ENCODE assay signal across 15 cellular contexts in the genomic region with DNA sequence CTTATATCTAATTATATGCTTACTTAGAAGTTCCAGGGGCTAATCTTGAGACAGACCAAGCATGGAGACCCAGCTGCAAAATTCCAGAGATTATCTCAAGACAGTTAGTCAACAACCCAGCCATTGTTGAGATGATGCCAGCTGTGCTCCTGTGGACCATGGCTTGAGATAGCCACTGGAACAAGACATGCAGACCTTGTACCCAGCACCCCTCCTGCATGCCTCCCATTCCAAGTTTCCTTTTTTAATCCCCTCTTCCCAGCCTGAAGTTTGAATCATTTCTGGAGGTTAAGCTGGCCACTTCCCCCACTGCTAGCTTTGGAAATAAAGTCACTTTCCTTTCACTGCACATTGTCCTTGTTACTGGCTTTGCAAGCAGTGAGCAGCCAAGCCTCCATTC. TPM values are rescaled to one million over a fixed set of nuclear protein-coding genes. Genes with fewer than 3 reads are reported as not detected.
A peak's percentile ranks its signal among the peaks of the same experiment; 100 is the strongest.
DNase-seq lines count a peak whose midpoint lies in the region; ATAC-seq and TF ChIP-seq lines count a peak whose summit lies in the region.
"Had no signal": no experiment of that assay in that cellular context is flagged by ENCODE, and none has a peak within 500 bp of the region (broad histone marks: within the 10 kb centered on the region; RNA-seq: fewer than 3 reads in every experiment).

No MANE protein-coding gene starts in this region.

- H3K9me3 Mint-ChIP-seq in nephron: peaks cover 8% of the 10 kb centered on the region
- no peaks in the 10 kb centered on the region for H3K9me3 Mint-ChIP-seq in immature natural killer cell
- peaks cover 21% of the 10 kb centered on the region for H3K9me3 Mint-ChIP-seq in mesothelial cell of epicardium
- H3K9me3 Mint-ChIP-seq: CD8-positive, alpha-beta T cell had no signal

- peaks cover 38% of the 10 kb centered on the region for H3K4me1 Mint-ChIP-seq in nephron
- H3K4me1 Mint-ChIP-seq in immature natural killer cell: no peaks in the 10 kb centered on the region
- peaks cover 7% of the 10 kb centered on the region for H3K4me1 Mint-ChIP-seq in mesothelial cell of epicardium
- H3K4me1 Mint-ChIP-seq: CD14-positive monocyte had no signal

- TF ChIP-seq CTCF in nephron (IDR thresholded peaks at IDR 0.05; ENCODE audit: unreplicated experiment in 3 of 3) (no peak), mesothelial cell of epicardium (IDR thresholded peaks at IDR 0.05; ENCODE audit: unreplicated experiment) (no peak)

- H3K36me3 Mint-ChIP-seq in nephron (ENCODE audit: low read depth) (peaks cover 13% of the 10 kb centered on the region), immature natural killer cell (peaks cover 4 to 25% (median 5%) of the 10 kb centered on the region in 3 donors), mesothelial cell of epicardium (peaks cover 15% of the 10 kb centered on the region)
- H3K36me3 Mint-ChIP-seq: CD14-positive monocyte had no signal

- H3K4me3 Mint-ChIP-seq in nephron: no peak overlapping the region
- no peak overlapping the region for H3K4me3 Mint-ChIP-seq in immature natural killer cell
- no peak overlapping the region for H3K4me3 Mint-ChIP-seq in mesothelial cell of epicardium
- H3K4me3 Mint-ChIP-seq: CD14-positive monocyte; CD8-positive, alpha-beta T cell; H9 had no signal

- peak overlapping the region in 2 of 3 experiments; percentile 58 to 60 for H3K27ac Mint-ChIP-seq in nephron
- H3K27ac Mint-ChIP-seq in immature natural killer cell: no peak overlapping the region
- no peak overlapping the region for H3K27ac Mint-ChIP-seq in mesothelial cell of epicardium
- H3K27ac Mint-ChIP-seq: CD14-positive monocyte; CD8-positive, alpha-beta T cell; H9 had no signal

- DNase-seq in HS-27A (ENCODE audit: low read depth): peak; percentile 11
- peak; percentile 26 for DNase-seq in amniotic epithelial cell (ENCODE audit: low read depth)
- DNase-seq in foreskin melanocyte: peak; percentile 19
- no peak for DNase-seq in immature natural killer cell
- DNase-seq in mesothelial cell of epicardium (ENCODE audit: low spot score in 2 of 2, unreplicated experiment in 2 of 2): no peak
- DNase-seq: 8988T; Calu3; CD8-positive, alpha-beta T cell; DMS79 treated with DMSO at 0.1 percent for 48 hours; GF-D8; H9; IMR-90 had no signal

- no peak for ATAC-seq in HG03039 (IDR thresholded peaks at IDR 0.05; ENCODE audit: unreplicated experiment)
- ATAC-seq: CD8-positive, alpha-beta T cell had no signal

- no peaks in the 10 kb centered on the region for H3K27me3 Mint-ChIP-seq in nephron (ENCODE audit: low read depth)
- no peaks in the 10 kb centered on the region for H3K27me3 Mint-ChIP-seq in immature natural killer cell (ENCODE audit: low read depth in 3 of 3)
- no peaks in the 10 kb centered on the region for H3K27me3 Mint-ChIP-seq in mesothelial cell of epicardium (ENCODE audit: low read depth)

RNA-seq across cellular contexts. Expression of a gene that starts 53.8 kb away (rescaled TPM):
- under 1 TPM in 2 of 3 donors, not detected in 1; 0.04 TPM for polyA plus RNA-seq in immature natural killer cell
- total RNA-seq in mesothelial cell of epicardium: 0.59 to 0.69 TPM (median 0.69 TPM) in 3 replicates

Comparison
In these comparisons a context has a peak if more than half of its experiments do, and no peak if none do; other contexts are left out.
1. DNase-seq: peak in HS-27A (single experiment), amniotic epithelial cell (single experiment) and foreskin melanocyte (single experiment); none in immature natural killer cell (0 of 3) and mesothelial cell of epicardium (0 of 2).
2. H3K27ac Mint-ChIP-seq: peak in nephron (2 of 3); none in immature natural killer cell (0 of 6) and mesothelial cell of epicardium (single experiment).